10 cellular contexts compared by ENCODE assay signal in the genomic region with DNA sequence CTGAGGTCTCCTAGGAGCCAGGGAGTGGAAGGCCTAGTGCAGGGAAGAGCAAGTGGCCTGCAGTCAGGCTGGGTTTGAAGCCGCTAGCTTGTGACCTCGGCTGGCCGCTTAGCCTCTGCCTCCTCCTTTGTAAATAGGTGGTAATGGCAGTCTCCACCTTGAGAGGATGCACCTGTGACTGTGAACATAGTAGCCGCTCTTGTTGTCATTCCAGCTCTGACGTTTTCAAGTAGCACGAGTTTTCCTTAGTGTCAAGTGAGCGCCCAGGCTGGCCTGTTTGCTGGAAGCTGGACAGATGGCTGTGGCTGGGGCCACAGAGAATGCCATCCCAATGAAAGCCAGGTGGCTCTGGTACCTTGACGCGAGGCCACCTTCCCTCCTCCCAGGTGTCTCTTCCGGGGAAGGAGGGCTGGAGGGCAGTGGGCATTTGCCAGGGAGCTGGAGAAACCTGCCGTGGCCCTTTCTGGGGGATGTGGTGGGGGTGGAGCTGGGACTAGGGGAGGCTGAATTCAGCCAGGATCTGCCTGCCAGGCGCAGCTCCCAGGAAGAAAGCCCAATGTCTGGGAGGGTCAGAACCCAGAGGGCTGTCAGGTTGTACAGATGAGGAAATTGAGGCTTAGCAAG. TPM values are rescaled to one million over a fixed set of nuclear protein-coding genes. Genes with fewer than 3 reads are reported as not detected.
A peak's percentile ranks its signal among the peaks of the same experiment; 100 is the strongest.
DNase-seq lines count a peak whose midpoint lies in the region; ATAC-seq, FAIRE-seq and TF ChIP-seq lines count a peak whose summit lies in the region.
"Had no signal": no experiment of that assay in that cellular context is flagged by ENCODE, and none has a peak within 500 bp of the region (broad histone marks: within the 10 kb centered on the region; RNA-seq: fewer than 3 reads in every experiment).

No MANE protein-coding gene starts in this region.

- no peak for ATAC-seq in GM23338
- ATAC-seq: activated T-helper 17 cell treated with anti-CD3 and anti-CD28 coated beads, Interleukin-2, amount 50 U/mL, for 72 hours; naive thymus-derived CD8-positive, alpha-beta T cell had no signal

- H3K36me3 ChIP-seq in GM23338 (ENCODE audit: insufficient read depth) (no peaks in the 10 kb centered on the region; the same call in 1 of the 2 replicates), fibroblast of lung (ENCODE audit: control insufficient read depth, insufficient read depth, low read length) (no peaks in the 10 kb centered on the region), skeletal muscle satellite cell (ENCODE audit: insufficient read depth, low read length) (no peaks in the 10 kb centered on the region)

- H3K27ac Mint-ChIP-seq in GM23338, result 0 out of 2 replicates have a peak overlapping the region, but pooled peaks have one; percentile 28
- H3K27ac Mint-ChIP-seq: activated T-helper 17 cell treated with anti-CD3 and anti-CD28 coated beads, Interleukin-2, amount 50 U/mL, for 72 hours had no signal

- H4K20me1 ChIP-seq in GM23338 (replicated peaks; ENCODE audit: insufficient read depth) (no peaks in the 10 kb centered on the region; the same call in 1 of the 2 replicates), fibroblast of lung (ENCODE audit: control insufficient read depth, extremely low read depth, insufficient read depth, low read length) (no peaks in the 10 kb centered on the region)

- peaks cover 8% of the 10 kb centered on the region; the same call in 1 of the 2 replicates for H3F3A ChIP-seq in GM23338 (replicated peaks; ENCODE audit: low read depth)

- FAIRE-seq in GM12891 (lab: Jason Lieb, UNC), result no peak

- no peak for DNase-seq in GM23338 (ENCODE audit: low spot score)
- DNase-seq in NCI-H510A (lab: John Stamatoyannopoulos, UW), result peak; percentile 66
- no peak for DNase-seq in fibroblast of lung (ENCODE audit: low read depth in 2 of 2)
- no peak for DNase-seq in GM12891 (ENCODE audit: insufficient read length, low spot score)
- no peak for DNase-seq in NCI-H526 (lab: John Stamatoyannopoulos, UW)
- DNase-seq in activated T-cell treated with anti-CD3 and anti-CD28 coated beads for 4 hours, result no peak
- DNase-seq: GF-D8; naive thymus-derived CD8-positive, alpha-beta T cell had no signal

- H3K4me1 ChIP-seq in GM23338 (ENCODE audit: insufficient read depth) (peaks cover 46% of the 10 kb centered on the region), fibroblast of lung (ENCODE audit: control insufficient read depth, extremely low read depth, insufficient read depth, low read length) (peaks cover 12% of the 10 kb centered on the region), skeletal muscle satellite cell (ENCODE audit: control insufficient read depth, insufficient read depth, low read length) (peaks cover 59% of the 10 kb centered on the region)

- peak overlapping the region; percentile 76 for H3K4me3 Mint-ChIP-seq in GM23338
- H3K4me3 Mint-ChIP-seq: activated T-helper 17 cell treated with anti-CD3 and anti-CD28 coated beads, Interleukin-2, amount 50 U/mL, for 72 hours had no signal

- peaks cover 42% of the 10 kb centered on the region for H3K27me3 Mint-ChIP-seq in GM23338 (ENCODE audit: insufficient read depth, low read depth, poor library complexity)

- H3K79me2 ChIP-seq in GM23338 (replicated peaks; ENCODE audit: insufficient read depth), result no peaks in the 10 kb centered on the region; the same call in 1 of the 2 replicates
- no peaks in the 10 kb centered on the region for H3K79me2 ChIP-seq in fibroblast of lung (ENCODE audit: control insufficient read depth, insufficient read depth, low read length)

- TF ChIP-seq CTCF in GM23338 (conservative IDR thresholded peaks at IDR 0.05; ENCODE audit: low read depth in 2 of 2) (no peak), fibroblast of lung (conservative IDR thresholded peaks at IDR 0.05 in 1 of 2, IDR thresholded peaks at IDR 0.05 in 1 of 2; ENCODE audit: low read depth in 1 of 2, low read length in 2 of 2) (no peak)

- H2AFZ ChIP-seq in GM23338 (no peak overlapping the region), fibroblast of lung (ENCODE audit: low read length) (no peak overlapping the region)

- H3K4me1 Mint-ChIP-seq in GM23338, result peaks cover 60% of the 10 kb centered on the region
- H3K4me1 Mint-ChIP-seq: activated T-helper 17 cell treated with anti-CD3 and anti-CD28 coated beads, Interleukin-2, amount 50 U/mL, for 72 hours had no signal

- H3K9me3 ChIP-seq in fibroblast of lung (ENCODE audit: control insufficient read depth, insufficient read depth, low read depth, low read length) (no peaks in the 10 kb centered on the region), skeletal muscle satellite cell (replicated peaks; ENCODE audit: low read length) (no peaks in the 10 kb centered on the region)

- H3K4me3 ChIP-seq in GM23338 (peak overlapping the region; percentile 85; the same call in 1 of the 2 replicates), fibroblast of lung (replicated peaks in 1 of 4; ENCODE audit: control extremely low read depth in 1 of 4, insufficient read depth in 1 of 4, low read depth in 3 of 4, low read length in 4 of 4) (no peak overlapping the region), skeletal muscle satellite cell (ENCODE audit: low read length) (peak overlapping the region; percentile 41)

- 0 out of 3 replicates have a peak, but pooled peaks cover under 1% of the 10 kb centered on the region for H3K9me3 Mint-ChIP-seq in GM23338
- H3K9me3 Mint-ChIP-seq: activated T-helper 17 cell treated with anti-CD3 and anti-CD28 coated beads, Interleukin-2, amount 50 U/mL, for 72 hours had no signal

- peak overlapping the region; percentile 96 for H3K4me2 ChIP-seq in GM23338
- H3K4me2 ChIP-seq in fibroblast of lung (ENCODE audit: extremely low read depth, insufficient read depth, low read length), result peak overlapping the region; percentile 7
- H3K4me2 ChIP-seq in skeletal muscle satellite cell (ENCODE audit: low read length), result peak overlapping the region; percentile 96

- H3K27me3 ChIP-seq in GM23338 (ENCODE audit: insufficient read depth) (peaks cover 30% of the 10 kb centered on the region), fibroblast of lung (ENCODE audit: control insufficient read depth, insufficient read depth, low read length) (peaks cover 9% of the 10 kb centered on the region), skeletal muscle satellite cell (ENCODE audit: control insufficient read depth, insufficient read depth, low read length) (no peaks in the 10 kb centered on the region)

- H3K27ac ChIP-seq in GM23338 (ENCODE audit: low read depth) (no peak overlapping the region), fibroblast of lung (ENCODE audit: insufficient read depth, low read length) (no peak overlapping the region)

- H3K9me2 ChIP-seq in GM23338 (ENCODE audit: insufficient read depth), result no peaks in the 10 kb centered on the region

- peaks cover 27% of the 10 kb centered on the region for H3K36me3 Mint-ChIP-seq in GM23338 (ENCODE audit: low read depth)

- H3K9ac ChIP-seq in fibroblast of lung (ENCODE audit: insufficient read depth, low read length) (no peak overlapping the region), skeletal muscle satellite cell (ENCODE audit: low read depth, low read length) (no peak overlapping the region)

- no peak for TF ChIP-seq POLR2A in GM12891 (IDR thresholded peaks at IDR 0.05; ENCODE audit: low read depth, low read length)

TF ChIP-seq in GM23338, 12 proteins besides CTCF, POLR2A, EP300 and RAD21 (continues in another document):
- TF ChIP-seq ZNF114 (CRISPR knock-in tag; IDR thresholded peaks at IDR 0.05), result no peak

TF ChIP-seq in GM12891, 5 proteins besides CTCF, POLR2A, EP300 and RAD21:
- TF ChIP-seq POU2F2 (IDR thresholded peaks at IDR 0.05; ENCODE audit: low read depth, low read length) (no peak), PAX5 (IDR thresholded peaks at IDR 0.05; ENCODE audit: insufficient read depth, low read length, severe bottlenecking) (no peak), POLR2AphosphoS5 (IDR thresholded peaks at IDR 0.05; ENCODE audit: low read depth, low read length) (no peak), SPI1 (IDR thresholded peaks at IDR 0.05; ENCODE audit: low read depth, low read length) (no peak), TAF1 (IDR thresholded peaks at IDR 0.05; ENCODE audit: low read depth, low read length) (no peak)
TF ChIP-seq in GM12891: peak in this region for 0.

RNA-seq across cellular contexts. Expression of gene ASS1, which starts 2.5 kb away (rescaled TPM):
- 98.1 and 103 TPM in 2 replicates for total RNA-seq in GM23338 (2014; rRNA removed; shearing (Covaris generic))
- polyA plus RNA-seq in GM23338 (2016; fragmentation: Nextera tagmentation; extraction: Ambion mirVana) (65.8 and 72.5 TPM in 2 replicates), fibroblast of lung (44.7 and 65.0 TPM in 2 replicates)
- 223 and 276 TPM in 2 replicates for total RNA-seq in fibroblast of lung
- polyA plus RNA-seq in fibroblast of lung (2012), result 37.9 and 47.2 TPM in 2 replicates
- polyA minus RNA-seq in fibroblast of lung (ENCODE audit: low replicate concordance), result 43.7 and 54.7 TPM in 2 replicates
- 91.1 and 102 TPM in 2 replicates for total RNA-seq in skeletal muscle satellite cell (2012; rRNA removed)
- polyA plus RNA-seq in GM12891 (2012; ENCODE audit: low read depth, missing spikeins), result 1.1 TPM
- total RNA-seq: naive thymus-derived CD8-positive, alpha-beta T cell had no signal
- polyA plus RNA-seq: naive thymus-derived CD8-positive, alpha-beta T cell had no signal

Comparison
In these comparisons a context has a peak if more than half of its experiments do, and no peak if none do; other contexts are left out.
1. H3K4me2 ChIP-seq: peak in every context shown above with its lines; median percentile 96 in GM23338; 96 in skeletal muscle satellite cell; 7 in fibroblast of lung.
2. H3K4me3 ChIP-seq: peak in GM23338 (single experiment) and skeletal muscle satellite cell (single experiment); none in fibroblast of lung (0 of 4).